Comparison of ENCODE assay signal across 1 cellular context in the genomic region with DNA sequence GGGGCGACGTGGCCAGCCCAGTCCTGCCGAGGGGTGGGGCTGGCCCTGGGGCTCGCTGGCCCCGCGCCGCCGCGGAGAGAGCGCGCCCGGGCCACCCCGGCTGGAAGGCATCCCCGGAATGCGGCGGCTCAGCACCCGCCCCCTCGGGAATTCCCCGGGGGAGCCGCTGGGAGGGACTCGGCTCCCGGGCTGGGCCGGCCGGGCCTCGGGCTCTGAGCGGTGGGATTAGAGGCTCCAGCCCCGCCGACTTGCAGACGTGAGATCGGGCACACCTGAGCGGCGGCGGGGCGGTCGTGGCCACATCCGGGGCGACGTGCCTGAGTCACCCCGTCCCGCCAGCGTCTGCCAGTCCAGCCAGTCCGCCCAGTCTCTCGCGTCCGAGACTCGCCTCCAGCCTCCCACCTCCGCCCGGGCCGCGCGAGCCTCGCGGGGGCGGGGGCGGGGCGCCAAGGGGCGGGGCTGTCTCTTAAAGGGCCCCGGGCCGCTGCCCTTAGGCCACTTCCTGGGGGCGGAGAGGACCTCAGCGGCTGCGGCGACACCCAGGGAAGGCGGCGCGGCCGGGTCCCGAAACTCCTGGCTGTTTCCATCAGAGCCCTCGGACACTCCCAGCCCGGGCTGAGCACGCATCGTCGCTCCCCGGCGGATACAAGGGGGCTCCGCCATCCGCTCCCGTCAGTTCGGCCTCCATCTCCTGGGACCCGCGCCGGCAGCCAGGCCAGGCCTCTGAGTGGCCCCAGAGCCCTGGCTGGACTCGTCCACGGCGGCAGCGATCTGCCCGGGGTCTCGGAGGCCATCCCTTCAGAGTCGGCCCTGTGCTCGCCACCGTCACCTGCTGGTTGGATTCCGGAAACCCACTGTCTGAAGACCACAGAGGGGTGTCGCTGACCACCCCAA.
A peak's percentile ranks its signal among the peaks of the same experiment; 100 is the strongest.
TF ChIP-seq lines count a peak whose summit lies in the region.

A gene (plus strand): TSS at position 498 of the 894 bp plus-strand sequence.

TF ChIP-seq in HepG2, 621 proteins besides CTCF, POLR2A, EP300 and RAD21 (continued from another document and continues in another):
- TF ChIP-seq, protein P1, sequence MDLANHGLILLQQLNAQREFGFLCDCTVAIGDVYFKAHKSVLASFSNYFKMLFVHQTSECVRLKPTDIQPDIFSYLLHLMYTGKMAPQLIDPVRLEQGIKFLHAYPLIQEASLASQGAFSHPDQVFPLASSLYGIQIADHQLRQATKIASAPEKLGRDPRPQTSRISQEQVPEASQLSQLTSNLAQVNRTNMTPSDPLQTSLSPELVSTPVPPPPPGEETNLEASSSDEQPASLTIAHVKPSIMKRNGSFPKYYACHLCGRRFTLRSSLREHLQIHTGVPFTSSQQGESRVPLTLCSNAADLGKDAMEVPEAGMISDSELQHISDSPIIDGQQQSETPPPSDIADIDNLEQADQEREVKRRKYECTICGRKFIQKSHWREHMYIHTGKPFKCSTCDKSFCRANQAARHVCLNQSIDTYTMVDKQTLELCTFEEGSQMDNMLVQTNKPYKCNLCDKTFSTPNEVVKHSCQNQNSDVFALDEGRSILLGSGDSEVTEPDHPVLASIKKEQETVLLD (CRISPR knock-in tag; IDR thresholded peaks at IDR 0.05; ENCODE audit: low read depth) = peak; percentile 86; the same call in 1 of the 2 replicates
- TF ChIP-seq HOXA9 (CRISPR knock-in tag; IDR thresholded peaks at IDR 0.05; ENCODE audit: borderline replicate concordance) = no peak
- TF ChIP-seq GPN1 (CRISPR knock-in tag; IDR thresholded peaks at IDR 0.05; ENCODE audit: borderline replicate concordance) = no peak
- TF ChIP-seq SRSF9 (IDR thresholded peaks at IDR 0.05; ENCODE audit: borderline replicate concordance, insufficient read depth, low read depth, low read length, poor library complexity, severe bottlenecking) = no peak
- TF ChIP-seq FOSL2 (CRISPR knock-in tag; IDR thresholded peaks at IDR 0.05) = peak; percentile 77
- TF ChIP-seq, protein P2, sequence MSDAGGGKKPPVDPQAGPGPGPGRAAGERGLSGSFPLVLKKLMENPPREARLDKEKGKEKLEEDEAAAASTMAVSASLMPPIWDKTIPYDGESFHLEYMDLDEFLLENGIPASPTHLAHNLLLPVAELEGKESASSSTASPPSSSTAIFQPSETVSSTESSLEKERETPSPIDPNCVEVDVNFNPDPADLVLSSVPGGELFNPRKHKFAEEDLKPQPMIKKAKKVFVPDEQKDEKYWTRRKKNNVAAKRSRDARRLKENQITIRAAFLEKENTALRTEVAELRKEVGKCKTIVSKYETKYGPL (CRISPR knock-in tag; IDR thresholded peaks at IDR 0.05) = no peak
- 0 out of 2 replicates have a peak, but pooled peaks have one; percentile 70 for TF ChIP-seq ZNF674 (CRISPR knock-in tag; IDR thresholded peaks at IDR 0.05; ENCODE audit: low read depth)
- TF ChIP-seq ARNTL (CRISPR knock-in tag; IDR thresholded peaks at IDR 0.05) = peak; percentile 53; the same call in 1 of the 2 replicates
- TF ChIP-seq SAP130 (CRISPR knock-in tag; IDR thresholded peaks at IDR 0.05; ENCODE audit: low read depth) = peak; percentile 75
- TF ChIP-seq EED (CRISPR knock-in tag; IDR thresholded peaks at IDR 0.05) = no peak; the same call in 1 of the 2 replicates
- TF ChIP-seq KDM1A (CRISPR knock-in tag; IDR thresholded peaks at IDR 0.05) = peak; percentile 42; the same call in 1 of the 2 replicates
- no peak for TF ChIP-seq ARHGAP35 (CRISPR knock-in tag; IDR thresholded peaks at IDR 0.05; ENCODE audit: borderline replicate concordance)
- TF ChIP-seq, protein P3, sequence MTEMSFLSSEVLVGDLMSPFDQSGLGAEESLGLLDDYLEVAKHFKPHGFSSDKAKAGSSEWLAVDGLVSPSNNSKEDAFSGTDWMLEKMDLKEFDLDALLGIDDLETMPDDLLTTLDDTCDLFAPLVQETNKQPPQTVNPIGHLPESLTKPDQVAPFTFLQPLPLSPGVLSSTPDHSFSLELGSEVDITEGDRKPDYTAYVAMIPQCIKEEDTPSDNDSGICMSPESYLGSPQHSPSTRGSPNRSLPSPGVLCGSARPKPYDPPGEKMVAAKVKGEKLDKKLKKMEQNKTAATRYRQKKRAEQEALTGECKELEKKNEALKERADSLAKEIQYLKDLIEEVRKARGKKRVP (CRISPR knock-in tag; IDR thresholded peaks at IDR 0.05) = peak in 1 of 2 experiments; percentile 32; a peak in 1 of 4 replicates
- TF ChIP-seq, protein P4, sequence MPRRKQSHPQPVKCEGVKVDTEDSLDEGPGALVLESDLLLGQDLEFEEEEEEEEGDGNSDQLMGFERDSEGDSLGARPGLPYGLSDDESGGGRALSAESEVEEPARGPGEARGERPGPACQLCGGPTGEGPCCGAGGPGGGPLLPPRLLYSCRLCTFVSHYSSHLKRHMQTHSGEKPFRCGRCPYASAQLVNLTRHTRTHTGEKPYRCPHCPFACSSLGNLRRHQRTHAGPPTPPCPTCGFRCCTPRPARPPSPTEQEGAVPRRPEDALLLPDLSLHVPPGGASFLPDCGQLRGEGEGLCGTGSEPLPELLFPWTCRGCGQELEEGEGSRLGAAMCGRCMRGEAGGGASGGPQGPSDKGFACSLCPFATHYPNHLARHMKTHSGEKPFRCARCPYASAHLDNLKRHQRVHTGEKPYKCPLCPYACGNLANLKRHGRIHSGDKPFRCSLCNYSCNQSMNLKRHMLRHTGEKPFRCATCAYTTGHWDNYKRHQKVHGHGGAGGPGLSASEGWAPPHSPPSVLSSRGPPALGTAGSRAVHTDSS (CRISPR knock-in tag; conservative IDR thresholded peaks at IDR 0.05) = no peak
- 0 out of 2 replicates have a peak, but pooled peaks have one; percentile 34 for TF ChIP-seq NR2C2 (CRISPR knock-in tag; IDR thresholded peaks at IDR 0.05; ENCODE audit: borderline replicate concordance)
- no peak for TF ChIP-seq CREB1 (IDR thresholded peaks at IDR 0.05)
- TF ChIP-seq CREB1 (CRISPR knock-in tag; IDR thresholded peaks at IDR 0.05) = no peak
- TF ChIP-seq, protein P5, sequence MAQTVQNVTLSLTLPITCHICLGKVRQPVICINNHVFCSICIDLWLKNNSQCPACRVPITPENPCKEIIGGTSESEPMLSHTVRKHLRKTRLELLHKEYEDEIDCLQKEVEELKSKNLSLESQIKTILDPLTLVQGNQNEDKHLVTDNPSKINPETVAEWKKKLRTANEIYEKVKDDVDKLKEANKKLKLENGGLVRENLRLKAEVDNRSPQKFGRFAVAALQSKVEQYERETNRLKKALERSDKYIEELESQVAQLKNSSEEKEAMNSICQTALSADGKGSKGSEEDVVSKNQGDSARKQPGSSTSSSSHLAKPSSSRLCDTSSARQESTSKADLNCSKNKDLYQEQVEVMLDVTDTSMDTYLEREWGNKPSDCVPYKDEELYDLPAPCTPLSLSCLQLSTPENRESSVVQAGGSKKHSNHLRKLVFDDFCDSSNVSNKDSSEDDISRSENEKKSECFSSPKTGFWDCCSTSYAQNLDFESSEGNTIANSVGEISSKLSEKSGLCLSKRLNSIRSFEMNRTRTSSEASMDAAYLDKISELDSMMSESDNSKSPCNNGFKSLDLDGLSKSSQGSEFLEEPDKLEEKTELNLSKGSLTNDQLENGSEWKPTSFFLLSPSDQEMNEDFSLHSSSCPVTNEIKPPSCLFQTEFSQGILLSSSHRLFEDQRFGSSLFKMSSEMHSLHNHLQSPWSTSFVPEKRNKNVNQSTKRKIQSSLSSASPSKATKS (CRISPR knock-in tag; IDR thresholded peaks at IDR 0.05) = no peak
- no peak for TF ChIP-seq FIP1L1 (IDR thresholded peaks at IDR 0.05; ENCODE audit: borderline replicate concordance, insufficient read depth, low read depth, low read length)
- 0 out of 2 replicates have a peak, but pooled peaks have one; percentile 9 for TF ChIP-seq HOXD1 (CRISPR knock-in tag; IDR thresholded peaks at IDR 0.05)
- peak; percentile 43; the same call in 1 of the 2 replicates for TF ChIP-seq ZNF350 (CRISPR knock-in tag; IDR thresholded peaks at IDR 0.05; ENCODE audit: borderline replicate concordance, low read depth)
- no peak; the same call in 2 of the 3 replicates for TF ChIP-seq MXI1 (IDR thresholded peaks at IDR 0.05; ENCODE audit: borderline replicate concordance, low read depth, low read length)
- TF ChIP-seq ZNF616 (CRISPR knock-in tag; IDR thresholded peaks at IDR 0.05; ENCODE audit: low read depth) = no peak
- TF ChIP-seq, protein P6, sequence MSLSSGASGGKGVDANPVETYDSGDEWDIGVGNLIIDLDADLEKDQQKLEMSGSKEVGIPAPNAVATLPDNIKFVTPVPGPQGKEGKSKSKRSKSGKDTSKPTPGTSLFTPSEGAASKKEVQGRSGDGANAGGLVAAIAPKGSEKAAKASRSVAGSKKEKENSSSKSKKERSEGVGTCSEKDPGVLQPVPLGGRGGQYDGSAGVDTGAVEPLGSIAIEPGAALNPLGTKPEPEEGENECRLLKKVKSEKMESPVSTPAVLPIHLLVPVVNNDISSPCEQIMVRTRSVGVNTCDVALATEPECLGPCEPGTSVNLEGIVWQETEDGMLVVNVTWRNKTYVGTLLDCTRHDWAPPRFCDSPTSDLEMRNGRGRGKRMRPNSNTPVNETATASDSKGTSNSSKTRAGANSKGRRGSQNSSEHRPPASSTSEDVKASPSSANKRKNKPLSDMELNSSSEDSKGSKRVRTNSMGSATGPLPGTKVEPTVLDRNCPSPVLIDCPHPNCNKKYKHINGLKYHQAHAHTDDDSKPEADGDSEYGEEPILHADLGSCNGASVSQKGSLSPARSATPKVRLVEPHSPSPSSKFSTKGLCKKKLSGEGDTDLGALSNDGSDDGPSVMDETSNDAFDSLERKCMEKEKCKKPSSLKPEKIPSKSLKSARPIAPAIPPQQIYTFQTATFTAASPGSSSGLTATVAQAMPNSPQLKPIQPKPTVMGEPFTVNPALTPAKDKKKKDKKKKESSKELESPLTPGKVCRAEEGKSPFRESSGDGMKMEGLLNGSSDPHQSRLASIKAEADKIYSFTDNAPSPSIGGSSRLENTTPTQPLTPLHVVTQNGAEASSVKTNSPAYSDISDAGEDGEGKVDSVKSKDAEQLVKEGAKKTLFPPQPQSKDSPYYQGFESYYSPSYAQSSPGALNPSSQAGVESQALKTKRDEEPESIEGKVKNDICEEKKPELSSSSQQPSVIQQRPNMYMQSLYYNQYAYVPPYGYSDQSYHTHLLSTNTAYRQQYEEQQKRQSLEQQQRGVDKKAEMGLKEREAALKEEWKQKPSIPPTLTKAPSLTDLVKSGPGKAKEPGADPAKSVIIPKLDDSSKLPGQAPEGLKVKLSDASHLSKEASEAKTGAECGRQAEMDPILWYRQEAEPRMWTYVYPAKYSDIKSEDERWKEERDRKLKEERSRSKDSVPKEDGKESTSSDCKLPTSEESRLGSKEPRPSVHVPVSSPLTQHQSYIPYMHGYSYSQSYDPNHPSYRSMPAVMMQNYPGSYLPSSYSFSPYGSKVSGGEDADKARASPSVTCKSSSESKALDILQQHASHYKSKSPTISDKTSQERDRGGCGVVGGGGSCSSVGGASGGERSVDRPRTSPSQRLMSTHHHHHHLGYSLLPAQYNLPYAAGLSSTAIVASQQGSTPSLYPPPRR (CRISPR knock-in tag; IDR thresholded peaks at IDR 0.05; ENCODE audit: borderline replicate concordance) = no peak
- no peak for TF ChIP-seq REXO4 (CRISPR knock-in tag; IDR thresholded peaks at IDR 0.05; ENCODE audit: borderline replicate concordance)
- no peak for TF ChIP-seq ZNF724P (CRISPR knock-in tag; IDR thresholded peaks at IDR 0.05; ENCODE audit: borderline replicate concordance)
- TF ChIP-seq HMG20A (CRISPR knock-in tag; IDR thresholded peaks at IDR 0.05; ENCODE audit: borderline replicate concordance) = no peak
- no peak for TF ChIP-seq ZNF34 (CRISPR knock-in tag; IDR thresholded peaks at IDR 0.05; ENCODE audit: borderline replicate concordance)
- TF ChIP-seq, protein P7, sequence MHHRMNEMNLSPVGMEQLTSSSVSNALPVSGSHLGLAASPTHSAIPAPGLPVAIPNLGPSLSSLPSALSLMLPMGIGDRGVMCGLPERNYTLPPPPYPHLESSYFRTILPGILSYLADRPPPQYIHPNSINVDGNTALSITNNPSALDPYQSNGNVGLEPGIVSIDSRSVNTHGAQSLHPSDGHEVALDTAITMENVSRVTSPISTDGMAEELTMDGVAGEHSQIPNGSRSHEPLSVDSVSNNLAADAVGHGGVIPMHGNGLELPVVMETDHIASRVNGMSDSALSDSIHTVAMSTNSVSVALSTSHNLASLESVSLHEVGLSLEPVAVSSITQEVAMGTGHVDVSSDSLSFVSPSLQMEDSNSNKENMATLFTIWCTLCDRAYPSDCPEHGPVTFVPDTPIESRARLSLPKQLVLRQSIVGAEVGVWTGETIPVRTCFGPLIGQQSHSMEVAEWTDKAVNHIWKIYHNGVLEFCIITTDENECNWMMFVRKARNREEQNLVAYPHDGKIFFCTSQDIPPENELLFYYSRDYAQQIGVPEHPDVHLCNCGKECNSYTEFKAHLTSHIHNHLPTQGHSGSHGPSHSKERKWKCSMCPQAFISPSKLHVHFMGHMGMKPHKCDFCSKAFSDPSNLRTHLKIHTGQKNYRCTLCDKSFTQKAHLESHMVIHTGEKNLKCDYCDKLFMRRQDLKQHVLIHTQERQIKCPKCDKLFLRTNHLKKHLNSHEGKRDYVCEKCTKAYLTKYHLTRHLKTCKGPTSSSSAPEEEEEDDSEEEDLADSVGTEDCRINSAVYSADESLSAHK (CRISPR knock-in tag; IDR thresholded peaks at IDR 0.05; ENCODE audit: borderline replicate concordance) = no peak
- peak; percentile 68 for TF ChIP-seq PHF8 (CRISPR knock-in tag; IDR thresholded peaks at IDR 0.05)
- TF ChIP-seq ZFP82 (CRISPR knock-in tag; IDR thresholded peaks at IDR 0.05; ENCODE audit: borderline replicate concordance) = peak; percentile 51; the same call in 1 of the 2 replicates
- peak; percentile 86 for TF ChIP-seq SP4 (CRISPR knock-in tag; IDR thresholded peaks at IDR 0.05)
- TF ChIP-seq ZNF317 (CRISPR knock-in tag; IDR thresholded peaks at IDR 0.05) = peak; percentile 51; the same call in 1 of the 2 replicates
- no peak for TF ChIP-seq CHD4 (IDR thresholded peaks at IDR 0.05; ENCODE audit: borderline replicate concordance, low read length)
- TF ChIP-seq FOXP1 (IDR thresholded peaks at IDR 0.05) = no peak
- TF ChIP-seq FOXP1 (CRISPR knock-in tag; IDR thresholded peaks at IDR 0.05) = peak; percentile 3; the same call in 1 of the 2 replicates
- no peak for TF ChIP-seq ZBTB21 (CRISPR knock-in tag; IDR thresholded peaks at IDR 0.05)
- TF ChIP-seq ZNF234 (CRISPR knock-in tag; conservative IDR thresholded peaks at IDR 0.05) = no peak
- TF ChIP-seq FOXA1 (IDR thresholded peaks at IDR 0.05) = no peak
- no peak; the same call in 1 of the 2 replicates for TF ChIP-seq FOXA1 (CRISPR knock-in tag; IDR thresholded peaks at IDR 0.05)
- 0 out of 2 replicates have a peak, but pooled peaks have one; percentile 20 for TF ChIP-seq EEA1 (CRISPR knock-in tag; IDR thresholded peaks at IDR 0.05; ENCODE audit: borderline replicate concordance)
- TF ChIP-seq, protein P8, sequence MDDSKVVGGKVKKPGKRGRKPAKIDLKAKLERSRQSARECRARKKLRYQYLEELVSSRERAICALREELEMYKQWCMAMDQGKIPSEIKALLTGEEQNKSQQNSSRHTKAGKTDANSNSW (CRISPR knock-in tag; IDR thresholded peaks at IDR 0.05; ENCODE audit: borderline replicate concordance) = no peak
- peak; percentile 37; the same call in 1 of the 2 replicates for TF ChIP-seq KDM5B (CRISPR knock-in tag; IDR thresholded peaks at IDR 0.05; ENCODE audit: borderline replicate concordance)
- no peak for TF ChIP-seq BRD4 (CRISPR knock-in tag; IDR thresholded peaks at IDR 0.05)
- no peak; the same call in 1 of the 2 replicates for TF ChIP-seq DPF2 (CRISPR knock-in tag; IDR thresholded peaks at IDR 0.05; ENCODE audit: borderline replicate concordance, low read depth)
- peak; percentile 32; the same call in 1 of the 2 replicates for TF ChIP-seq MAF1 (CRISPR knock-in tag; IDR thresholded peaks at IDR 0.05; ENCODE audit: borderline replicate concordance)
- TF ChIP-seq ZNF572 (CRISPR knock-in tag; IDR thresholded peaks at IDR 0.05) = no peak
- no peak for TF ChIP-seq KDM4B (CRISPR knock-in tag; IDR thresholded peaks at IDR 0.05)
- no peak for TF ChIP-seq TBX3 (IDR thresholded peaks at IDR 0.05; ENCODE audit: borderline replicate concordance)
